1 cellular context compared by ENCODE assay signal in the genomic region with DNA sequence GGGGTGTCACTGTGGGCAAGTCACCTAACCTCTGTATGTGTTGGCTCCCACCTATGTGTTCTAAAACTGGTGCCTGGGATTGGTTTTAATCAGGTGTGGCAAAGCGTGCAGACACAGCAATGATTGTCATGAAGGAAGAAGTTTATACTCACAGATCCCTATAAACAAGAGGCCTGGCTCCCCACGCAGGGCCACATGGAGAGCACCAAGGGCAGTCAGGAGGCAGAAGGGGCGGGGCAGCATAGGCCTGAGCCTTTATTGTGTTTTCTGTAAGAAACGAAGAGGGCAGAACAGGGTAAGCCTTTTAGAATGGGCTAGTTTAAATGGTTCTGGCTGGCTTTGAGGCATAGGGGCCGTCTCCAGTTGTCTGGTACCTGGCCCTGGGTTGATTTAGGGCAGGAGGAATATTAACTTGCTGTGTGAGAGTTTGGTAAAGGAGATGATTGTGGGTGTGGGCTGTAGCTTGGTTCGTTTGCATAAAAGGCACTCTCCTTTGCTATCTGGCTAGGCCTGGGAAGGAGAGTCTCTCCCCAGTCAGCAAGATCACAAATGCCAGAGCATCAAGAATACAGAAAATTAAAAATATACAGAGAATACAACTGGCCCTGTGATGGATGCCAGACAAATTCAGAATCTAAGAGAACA.
TF ChIP-seq lines count a peak whose summit lies in the region.

No MANE protein-coding gene starts in this region.

TF ChIP-seq in WTC11, 78 proteins besides CTCF, POLR2A, EP300 and RAD21 (continued from another document):
- TF ChIP-seq, protein P1, sequence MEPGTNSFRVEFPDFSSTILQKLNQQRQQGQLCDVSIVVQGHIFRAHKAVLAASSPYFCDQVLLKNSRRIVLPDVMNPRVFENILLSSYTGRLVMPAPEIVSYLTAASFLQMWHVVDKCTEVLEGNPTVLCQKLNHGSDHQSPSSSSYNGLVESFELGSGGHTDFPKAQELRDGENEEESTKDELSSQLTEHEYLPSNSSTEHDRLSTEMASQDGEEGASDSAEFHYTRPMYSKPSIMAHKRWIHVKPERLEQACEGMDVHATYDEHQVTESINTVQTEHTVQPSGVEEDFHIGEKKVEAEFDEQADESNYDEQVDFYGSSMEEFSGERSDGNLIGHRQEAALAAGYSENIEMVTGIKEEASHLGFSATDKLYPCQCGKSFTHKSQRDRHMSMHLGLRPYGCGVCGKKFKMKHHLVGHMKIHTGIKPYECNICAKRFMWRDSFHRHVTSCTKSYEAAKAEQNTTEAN (CRISPR knock-in tag; IDR thresholded peaks at IDR 0.05): no peak
- no peak for TF ChIP-seq NFATC4 (CRISPR knock-in tag; IDR thresholded peaks at IDR 0.05)
- no peak for TF ChIP-seq ETV6 (CRISPR knock-in tag; IDR thresholded peaks at IDR 0.05)
